17 cellular contexts compared by ENCODE assay signal in the genomic region with DNA sequence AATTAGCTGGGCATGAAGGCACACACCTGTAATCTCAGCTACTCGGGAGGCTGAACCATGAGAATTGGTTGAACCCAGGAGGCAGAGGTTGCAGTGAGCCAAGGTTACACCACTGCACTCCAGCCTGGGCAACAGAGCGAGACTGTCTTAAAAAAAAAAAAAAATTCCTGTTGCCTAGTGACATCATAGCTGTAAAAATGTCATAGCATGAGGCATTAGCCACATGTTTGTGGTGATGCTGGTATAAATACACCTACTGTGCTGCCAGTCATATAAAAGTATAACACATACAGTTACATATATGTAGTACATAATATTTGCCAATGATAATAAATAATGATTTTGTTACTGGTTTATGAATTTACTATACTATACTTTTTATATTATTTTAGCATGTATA.
"Had no signal": no experiment of that assay in that cellular context is flagged by ENCODE, and none has a peak within 500 bp of the region (broad histone marks: within the 10 kb centered on the region; RNA-seq: fewer than 3 reads in every experiment).

No MANE protein-coding gene starts in this region.

- H3K27ac Mint-ChIP-seq: naive thymus-derived CD8-positive, alpha-beta T cell; stimulated activated memory B cell treated with anti-CD40 and anti-IgM and Interleukin-4, amounts not matched to agents 10 μg/mL and 1 μg/mL and 100 μg/mL, for 72 hours had no signal

- H3K36me3 ChIP-seq: right atrium auricular region, stomach, thoracic aorta, transverse colon had no signal

- H3K9me3 ChIP-seq: right atrium auricular region, stomach, thoracic aorta, transverse colon had no signal

- H3K4me1 ChIP-seq: right atrium auricular region had no signal

- H3K27me3 Mint-ChIP-seq: stimulated activated memory B cell treated with anti-CD40 and anti-IgM and Interleukin-4, amounts not matched to agents 10 μg/mL and 1 μg/mL and 100 μg/mL, for 72 hours had no signal

- H3K9me3 Mint-ChIP-seq: naive thymus-derived CD8-positive, alpha-beta T cell had no signal

- H3K4me1 Mint-ChIP-seq: naive thymus-derived CD8-positive, alpha-beta T cell; neural crest cell had no signal

- H3K4me3 Mint-ChIP-seq: naive thymus-derived CD8-positive, alpha-beta T cell; neural crest cell; stimulated activated memory B cell treated with anti-CD40 and anti-IgM and Interleukin-4, amounts not matched to agents 10 μg/mL and 1 μg/mL and 100 μg/mL, for 72 hours had no signal

- H3K36me3 Mint-ChIP-seq: naive thymus-derived CD8-positive, alpha-beta T cell; stimulated activated memory B cell treated with anti-CD40 and anti-IgM and Interleukin-4, amounts not matched to agents 10 μg/mL and 1 μg/mL and 100 μg/mL, for 72 hours had no signal

- DNase-seq: cortex of kidney; dorsolateral prefrontal cortex; effector CD8-positive, alpha-beta T cell; foreskin melanocyte; head of caudate nucleus; naive thymus-derived CD8-positive, alpha-beta T cell; posterior cingulate gyrus; stimulated activated CD4-positive, alpha-beta T cell treated with anti-CD3 and anti-CD28 coated beads, Interleukin-4, amount 100 ng/mL, for 1 hour; stimulated activated CD8-positive, alpha-beta memory T cell treated with anti-CD3 and anti-CD28 coated beads, Interleukin-4, amount 100 ng/mL, for 48 hours; stomach; substantia nigra; transverse colon had no signal

- H3K4me2 ChIP-seq: hepatocyte had no signal

- ATAC-seq: naive thymus-derived CD8-positive, alpha-beta T cell; stimulated activated memory B cell treated with anti-CD40 and anti-IgM and Interleukin-4, amounts not matched to agents 10 μg/mL and 1 μg/mL and 100 μg/mL, for 72 hours had no signal

- H3K4me3 ChIP-seq: dorsolateral prefrontal cortex, hepatocyte, right atrium auricular region, stomach, thoracic aorta, transverse colon had no signal

- H3K27me3 ChIP-seq: dorsolateral prefrontal cortex, hepatocyte, right atrium auricular region, stomach, transverse colon had no signal

- H3K27ac ChIP-seq: dorsolateral prefrontal cortex, hepatocyte, right atrium auricular region, stomach, thoracic aorta, transverse colon had no signal

- H2AFZ ChIP-seq: hepatocyte had no signal
